ENCODE assay signal across 10 cellular contexts in genomic region chr2:224523626-224524577, GRCh38.
DNase-seq lines count a peak whose midpoint lies in the region; ATAC-seq and TF ChIP-seq lines count a peak whose summit lies in the region.
"Had no signal": no experiment of that assay in that cellular context is flagged by ENCODE, and none has a peak within 500 bp of the region (broad histone marks: within the 10 kb centered on the region; RNA-seq: fewer than 3 reads in every experiment).

No MANE protein-coding gene starts in this region.

- no peaks in the 10 kb centered on the region for H3K27me3 ChIP-seq in neural progenitor cell

- peaks cover 62% of the 10 kb centered on the region for H3K4me1 Mint-ChIP-seq in activated T-helper 2 cell treated with anti-CD3 and anti-CD28 coated beads, Interferon-gamma antibody, Interleukin-2, Interleukin-4, amounts not matched to agents 10 μg/mL and 5 μg/mL and 100 μg/mL, durations not matched to agents 14 hours and 24 hours and 36 hours (ENCODE audit: low read depth)
- peaks cover 14% of the 10 kb centered on the region for H3K4me1 Mint-ChIP-seq in neural progenitor cell

- H3K27ac ChIP-seq in neural progenitor cell, result peak overlapping the region; percentile 31

- peaks cover 14% of the 10 kb centered on the region for H3K4me1 ChIP-seq in neural progenitor cell

- no peaks in the 10 kb centered on the region for H3K9me3 Mint-ChIP-seq in activated T-helper 2 cell treated with anti-CD3 and anti-CD28 coated beads, Interferon-gamma antibody, Interleukin-2, Interleukin-4, amounts not matched to agents 10 μg/mL and 5 μg/mL and 100 μg/mL, durations not matched to agents 14 hours and 24 hours and 36 hours
- H3K9me3 Mint-ChIP-seq in neural progenitor cell, result peaks cover 6% of the 10 kb centered on the region

- H4K20me1 ChIP-seq in neural progenitor cell (ENCODE audit: low read depth), result peaks cover 40% of the 10 kb centered on the region

- H3K27ac Mint-ChIP-seq in activated T-helper 2 cell treated with anti-CD3 and anti-CD28 coated beads, Interferon-gamma antibody, Interleukin-2, Interleukin-4, amounts not matched to agents 10 μg/mL and 5 μg/mL and 100 μg/mL, durations not matched to agents 14 hours and 24 hours and 36 hours, result peak overlapping the region; percentile 66
- H3K27ac Mint-ChIP-seq in neural progenitor cell, result no peak overlapping the region

- no peak for DNase-seq in activated T-helper 2 cell treated with anti-CD3 and anti-CD28 coated beads, Interferon-gamma antibody, Interleukin-2, Interleukin-4, amounts not matched to agents 10 μg/mL and 5 μg/mL and 100 μg/mL, durations not matched to agents 14 hours and 24 hours and 36 hours (ENCODE audit: low spot score)
- DNase-seq in neural progenitor cell (ENCODE audit: low spot score) (no peak), NCI-H2171 (lab: John Stamatoyannopoulos, UW) (no peak), NCI-H2227 (lab: John Stamatoyannopoulos, UW; ENCODE audit: unreplicated experiment) (no peak), SW480 (ENCODE audit: low spot score) (no peak), NCI-H146 treated with DMSO at 0.1 percent for 48 hours (lab: John Stamatoyannopoulos, UW; ENCODE audit: unreplicated experiment) (no peak)

- H2AFZ ChIP-seq in neural progenitor cell (replicated peaks), result no peak overlapping the region

- H3K9ac ChIP-seq in neural progenitor cell, result no peak overlapping the region

- H3K9me3 ChIP-seq in neural progenitor cell (ENCODE audit: low read depth), result no peaks in the 10 kb centered on the region

- H3K27me3 Mint-ChIP-seq in activated T-helper 2 cell treated with anti-CD3 and anti-CD28 coated beads, Interferon-gamma antibody, Interleukin-2, Interleukin-4, amounts not matched to agents 10 μg/mL and 5 μg/mL and 100 μg/mL, durations not matched to agents 14 hours and 24 hours and 36 hours (ENCODE audit: low read depth), result no peaks in the 10 kb centered on the region
- no peaks in the 10 kb centered on the region for H3K27me3 Mint-ChIP-seq in neural progenitor cell (ENCODE audit: insufficient read depth, low read depth)

- no peaks in the 10 kb centered on the region for H3K36me3 ChIP-seq in neural progenitor cell

- H3K4me2 ChIP-seq in neural progenitor cell, result no peak overlapping the region

- peaks cover 4% of the 10 kb centered on the region for H3F3A ChIP-seq in neural progenitor cell (ENCODE audit: low read depth)

- TF ChIP-seq CTCF in neural progenitor cell (IDR thresholded peaks at IDR 0.05), result no peak

- H3K4me3 Mint-ChIP-seq in activated T-helper 2 cell treated with anti-CD3 and anti-CD28 coated beads, Interferon-gamma antibody, Interleukin-2, Interleukin-4, amounts not matched to agents 10 μg/mL and 5 μg/mL and 100 μg/mL, durations not matched to agents 14 hours and 24 hours and 36 hours (ENCODE audit: low read depth), result peak overlapping the region; percentile 37
- no peak overlapping the region for H3K4me3 Mint-ChIP-seq in neural progenitor cell

- ATAC-seq in GM18907 (IDR thresholded peaks at IDR 0.05; ENCODE audit: unreplicated experiment) (peak; percentile 44), HG03139 (IDR thresholded peaks at IDR 0.05; ENCODE audit: unreplicated experiment) (peak; percentile 33)
- ATAC-seq: sciatic nerve, SK-N-SH treated with all-trans-retinoic acid at 6 μM for 48 hours had no signal

- H3K4me3 ChIP-seq in neural progenitor cell, result no peak overlapping the region

- peaks cover 19% of the 10 kb centered on the region for H3K36me3 Mint-ChIP-seq in activated T-helper 2 cell treated with anti-CD3 and anti-CD28 coated beads, Interferon-gamma antibody, Interleukin-2, Interleukin-4, amounts not matched to agents 10 μg/mL and 5 μg/mL and 100 μg/mL, durations not matched to agents 14 hours and 24 hours and 36 hours (ENCODE audit: low read depth)
- peaks cover 44% of the 10 kb centered on the region for H3K36me3 Mint-ChIP-seq in neural progenitor cell

- peaks cover 100% of the 10 kb centered on the region for H3K79me2 ChIP-seq in neural progenitor cell (ENCODE audit: low read depth)

- intact Hi-C loops in activated T-helper 2 cell treated with anti-CD3 and anti-CD28 coated beads, Interferon-gamma antibody, Interleukin-2, Interleukin-4, amounts not matched to agents 10 μg/mL and 5 μg/mL and 100 μg/mL, durations not matched to agents 14 hours and 24 hours and 36 hours (cut with micrococcal nuclease), result loop anchor here (2.0 to 5.0 kb wide), 2 partner anchors 61 to 403 kb away; partner anchors contain the start of gene CUL3
